ENCODE assay signal across 28 cellular contexts in the genomic region with DNA sequence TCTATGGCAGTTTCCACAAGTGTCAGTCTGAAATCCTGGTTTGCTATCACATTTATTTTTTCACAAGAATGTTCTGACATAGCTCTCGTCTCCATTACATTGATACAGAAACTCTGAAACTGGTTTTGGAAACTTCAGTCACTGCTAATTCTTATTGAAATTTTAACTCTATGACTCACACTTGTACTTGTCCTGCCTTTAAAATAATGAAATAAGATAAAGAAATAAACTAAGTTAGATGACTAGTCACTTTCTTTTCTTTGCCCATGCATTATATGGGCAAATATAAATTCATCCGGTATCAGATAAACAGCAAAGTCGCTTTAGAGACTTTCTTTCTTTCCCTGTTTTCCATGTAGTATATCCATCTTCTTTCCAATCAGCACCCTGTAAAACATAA.
DNase-seq lines count a peak whose midpoint lies in the region; ATAC-seq and TF ChIP-seq lines count a peak whose summit lies in the region.
"Had no signal": no experiment of that assay in that cellular context is flagged by ENCODE, and none has a peak within 500 bp of the region (broad histone marks: within the 10 kb centered on the region; RNA-seq: fewer than 3 reads in every experiment).

No MANE protein-coding gene starts in this region.

- H3K79me2 ChIP-seq in OCI-LY1 (ENCODE audit: insufficient read depth, low read length): no peaks in the 10 kb centered on the region

- H3K9me3 ChIP-seq in OCI-LY1 (ENCODE audit: low read length): 0 out of 2 replicates have a peak, but pooled peaks cover 16% of the 10 kb centered on the region
- H3K9me3 ChIP-seq: A549; BLaER1 treated with 17β-estradiol and CSF1 and Interleukin-3, amounts not matched to agents 10 nM and 100 nM; Peyer's patch had no signal

- no peaks in the 10 kb centered on the region for H3K36me3 ChIP-seq in OCI-LY1 (ENCODE audit: insufficient read depth, low read length)
- H3K36me3 ChIP-seq: BLaER1 treated with 17β-estradiol and CSF1 and Interleukin-3, amounts not matched to agents 10 nM and 100 nM; Peyer's patch had no signal

- H3K9me2 ChIP-seq in OCI-LY1 (ENCODE audit: low read depth, low read length): no peaks in the 10 kb centered on the region

- no peaks in the 10 kb centered on the region for H3K27me3 ChIP-seq in OCI-LY1 (ENCODE audit: insufficient read depth, low read length)
- H3K27me3 ChIP-seq: BLaER1 treated with 17β-estradiol and CSF1 and Interleukin-3, amounts not matched to agents 10 nM and 100 nM; Peyer's patch had no signal

- H4K20me1 ChIP-seq in OCI-LY1 (ENCODE audit: insufficient read depth, low read length): no peaks in the 10 kb centered on the region
- H4K20me1 ChIP-seq: BLaER1 treated with 17β-estradiol and CSF1 and Interleukin-3, amounts not matched to agents 10 nM and 100 nM had no signal

- no peak overlapping the region for H3K27ac ChIP-seq in OCI-LY1 (ENCODE audit: low read depth, low read length, poor library complexity, severe bottlenecking)
- H3K27ac ChIP-seq: A549; BLaER1 treated with 17β-estradiol and CSF1 and Interleukin-3, amounts not matched to agents 10 nM and 100 nM; HL-60; Peyer's patch had no signal

- H3K4me1 ChIP-seq in OCI-LY1 (ENCODE audit: insufficient read depth, low read length, severe bottlenecking): peaks cover 26% of the 10 kb centered on the region
- H3K4me1 ChIP-seq: A549; BLaER1 treated with 17β-estradiol and CSF1 and Interleukin-3, amounts not matched to agents 10 nM and 100 nM; Peyer's patch had no signal

- H3K4me2 ChIP-seq in OCI-LY1 (ENCODE audit: low read length): no peak overlapping the region
- H3K4me2 ChIP-seq: A549; BLaER1 treated with 17β-estradiol and CSF1 and Interleukin-3, amounts not matched to agents 10 nM and 100 nM; GM23338 had no signal

- DNase-seq in astrocyte of the hippocampus (ENCODE audit: low read depth, low spot score): peak; percentile 20
- peak; percentile 9 for DNase-seq in epithelial cell of esophagus (ENCODE audit: low read depth)
- DNase-seq in renal cortical epithelial cell (ENCODE audit: low read depth): peak; percentile 12
- DNase-seq in HK-2 (ENCODE audit: unreplicated experiment): no peak
- DNase-seq in cerebellar nuclear complex (lab: John Stamatoyannopoulos, UW): no peak
- DNase-seq: AML-193; CD4-positive, alpha-beta memory T cell; COR-L47; DMS53; H9; NCI-H1092 treated with DMSO at 0.1 percent for 48 hours; NCI-H1436; NCI-H187; NCI-H2081 treated with DMSO at 0.1 percent for 48 hours; NCI-H2171; NCI-H226; NCI-H510A; NCI-H69; OCI-M1; Peyer's patch; SHP77 treated with DMSO at 0.1 percent for 48 hours had no signal

- H3F3A ChIP-seq in OCI-LY1 (ENCODE audit: insufficient read depth, low read length): no peaks in the 10 kb centered on the region

- no peak for ATAC-seq in HG02763 (IDR thresholded peaks at IDR 0.05; ENCODE audit: unreplicated experiment)
- ATAC-seq: A549, GM12878, GM23338 had no signal

- TF ChIP-seq CTCF in OCI-LY1 (IDR thresholded peaks at IDR 0.05; ENCODE audit: low read length) (no peak), epithelial cell of esophagus (IDR thresholded peaks at IDR 0.05; ENCODE audit: insufficient read depth, low read depth, low read length, missing control alignments) (no peak)

- H2AFZ ChIP-seq in OCI-LY1 (ENCODE audit: low read length): peak overlapping the region; percentile 5; the same call in 1 of the 2 replicates
- H2AFZ ChIP-seq: GM23338 had no signal

- H3K9ac ChIP-seq in OCI-LY1 (ENCODE audit: low read length): no peak overlapping the region
- H3K9ac ChIP-seq: BLaER1 treated with 17β-estradiol and CSF1 and Interleukin-3, amounts not matched to agents 10 nM and 100 nM had no signal

- H3K4me3 ChIP-seq in OCI-LY1 (ENCODE audit: low read depth, low read length, poor library complexity, severe bottlenecking) (no peak overlapping the region), epithelial cell of esophagus (ENCODE audit: low read length) (no peak overlapping the region)
- H3K4me3 ChIP-seq: A549; BLaER1 treated with 17β-estradiol and CSF1 and Interleukin-3, amounts not matched to agents 10 nM and 100 nM; GM12878; GM23338; Peyer's patch had no signal

Comparison
In these comparisons a context has a peak if more than half of its experiments do, and no peak if none do; other contexts are left out.
1. DNase-seq: peak in astrocyte of the hippocampus (single experiment), epithelial cell of esophagus (single experiment) and renal cortical epithelial cell (single experiment); none in HK-2 (single experiment) and cerebellar nuclear complex (0 of 2).